Comparison of ENCODE assay signal across 8 cellular contexts in genomic region chr4:185039508-185040273, GRCh38. TPM values are rescaled to one million over a fixed set of nuclear protein-coding genes. Genes with fewer than 3 reads are reported as not detected.
DNase-seq lines count a peak whose midpoint lies in the region; FAIRE-seq and TF ChIP-seq lines count a peak whose summit lies in the region.

No MANE protein-coding gene starts in this region.

- no peak for TF ChIP-seq POLR2A in H54 (IDR thresholded peaks at IDR 0.05; ENCODE audit: low read depth, low read length)

- peak; percentile 73 for TF ChIP-seq CTCF in MCF 10A (IDR thresholded peaks at IDR 0.05; ENCODE audit: unreplicated experiment)
- peak; percentile 83 for TF ChIP-seq CTCF in kidney (IDR thresholded peaks at IDR 0.05; ENCODE audit: borderline replicate concordance, extremely low read depth, insufficient read depth)

- no peaks in the 10 kb centered on the region for H3K9me3 Mint-ChIP-seq in T-helper 2 cell treated with Interferon-gamma antibody and Interleukin-4, amounts not matched to agents 5 μg/mL and 100 μg/mL, for 36 hours
- no peaks in the 10 kb centered on the region for H3K9me3 Mint-ChIP-seq in MCF 10A (ENCODE audit: unreplicated experiment)

- no peaks in the 10 kb centered on the region for H3K36me3 ChIP-seq in kidney (ENCODE audit: control insufficient read depth in 1 of 2, insufficient read depth in 2 of 2, low read length in 2 of 2)

- no peaks in the 10 kb centered on the region for H3K36me3 Mint-ChIP-seq in T-helper 2 cell treated with Interferon-gamma antibody and Interleukin-4, amounts not matched to agents 5 μg/mL and 100 μg/mL, for 36 hours (ENCODE audit: low read depth)
- peaks cover 6% of the 10 kb centered on the region for H3K36me3 Mint-ChIP-seq in MCF 10A (ENCODE audit: insufficient read depth, unreplicated experiment)

- no peaks in the 10 kb centered on the region for H3K9me3 ChIP-seq in kidney (ENCODE audit: control insufficient read depth in 1 of 2, low read length in 2 of 2)

- peaks cover 6% of the 10 kb centered on the region for H3K4me1 Mint-ChIP-seq in T-helper 2 cell treated with Interferon-gamma antibody and Interleukin-4, amounts not matched to agents 5 μg/mL and 100 μg/mL, for 36 hours (ENCODE audit: low read depth)
- H3K4me1 Mint-ChIP-seq in MCF 10A (ENCODE audit: insufficient read depth, unreplicated experiment): peaks cover 8% of the 10 kb centered on the region

- peak; percentile 6 for FAIRE-seq in G401.6 (lab: Jason Lieb, UNC)
- no peak for FAIRE-seq in H54 (lab: Jason Lieb, UNC)
- FAIRE-seq in kidney (lab: Jason Lieb, UNC): peak; percentile 66

- H3K27ac Mint-ChIP-seq in T-helper 2 cell treated with Interferon-gamma antibody and Interleukin-4, amounts not matched to agents 5 μg/mL and 100 μg/mL, for 36 hours: no peak overlapping the region
- peak overlapping the region; percentile 65 for H3K27ac Mint-ChIP-seq in MCF 10A (ENCODE audit: low read depth, unreplicated experiment)

- peak overlapping the region; percentile 29 to 40 for H3K4me3 ChIP-seq in kidney (ENCODE audit: low read length in 2 of 2)

- H3K9ac ChIP-seq in kidney (ENCODE audit: low read length in 2 of 2): no peak overlapping the region

- peak overlapping the region; percentile 51 for H3K4me3 Mint-ChIP-seq in T-helper 2 cell treated with Interferon-gamma antibody and Interleukin-4, amounts not matched to agents 5 μg/mL and 100 μg/mL, for 36 hours
- H3K4me3 Mint-ChIP-seq in MCF 10A (ENCODE audit: unreplicated experiment): peak overlapping the region; percentile 67

- H3K4me1 ChIP-seq in kidney (ENCODE audit: control insufficient read depth in 1 of 2, insufficient read depth in 1 of 2, low read depth in 1 of 2, low read length in 2 of 2): peaks cover 0 to 4% of the 10 kb centered on the region in 2 donors

- DNase-seq in H54 (ENCODE audit: insufficient read length, low spot score) (peak; percentile 23), NCI-H1048 (lab: John Stamatoyannopoulos, UW) (peak; percentile 37), MCF 10A (ENCODE audit: unreplicated experiment) (peak; percentile 85), kidney (no peak), middle frontal gyrus (ENCODE audit: extremely low spot score, low spot score) (no peak)
- peak; percentile 20 for DNase-seq in T-helper 2 cell treated with Interferon-gamma antibody and Interleukin-4, amounts not matched to agents 5 μg/mL and 100 μg/mL, for 36 hours (ENCODE audit: low spot score)
- DNase-seq in stimulated activated CD4-positive, alpha-beta T cell treated with anti-CD3 and anti-CD28 coated beads, TNF-alpha, amount 100 ng/mL, for 24 hours (ENCODE audit: low read depth in 3 of 3): peak in 2 of 3 experiments; percentile 8 to 30

- intact Hi-C loops in MCF 10A (cut with micrococcal nuclease): loop anchor here (1.0 to 5.0 kb wide), 4 partner anchors 34 to 268 kb away; no protein-coding TSS in a partner anchor
- intact Hi-C loops in kidney (cut with DNase I): loop anchor here (10.0 kb wide), 1 partner anchor 95 kb away; no protein-coding TSS in a partner anchor

- TSS peak; percentile 92 for BruUV-seq in MCF 10A (replicated peaks; lab: Mats Ljungman, UMichigan)

- H3K27me3 Mint-ChIP-seq in T-helper 2 cell treated with Interferon-gamma antibody and Interleukin-4, amounts not matched to agents 5 μg/mL and 100 μg/mL, for 36 hours (ENCODE audit: low read depth): peaks cover 11% of the 10 kb centered on the region
- no peaks in the 10 kb centered on the region for H3K27me3 Mint-ChIP-seq in MCF 10A (ENCODE audit: insufficient read depth, unreplicated experiment)

- POLR2A ChIA-PET in MCF 10A (lab: Yijun Ruan, JAX): interaction anchor here (0.7 to 1.0 kb wide), 3 partner anchors 55 to 294 kb away, joined by 3 to 4 read pairs (median 3); no protein-coding TSS in a partner anchor

- CTCF ChIA-PET in MCF 10A (lab: Yijun Ruan, JAX): interaction anchor here (0.6 to 7.0 kb wide), 18 partner anchors 10 to 998 kb away, joined by 3 to 89 read pairs (median 3); partner anchors contain the start of gene HELT

- no peak overlapping the region for H3K27ac ChIP-seq in kidney (ENCODE audit: low read depth in 2 of 2, low read length in 2 of 2)

RNA-seq across cellular contexts. Expression of gene HELT, which starts 21.4 kb away (rescaled TPM):
- total RNA-seq in MCF 10A (2022) (not detected in 2 replicates), kidney (not detected)
- 0.37 TPM for polyA plus RNA-seq in kidney (ENCODE audit: insufficient read depth, low read depth, low replicate concordance)

Comparison
In these comparisons a context has a peak if more than half of its experiments do, and no peak if none do; other contexts are left out.
1. DNase-seq: peak in H54 (single experiment), NCI-H1048 (single experiment), T-helper 2 cell treated with Interferon-gamma antibody and Interleukin-4, amounts not matched to agents 5 μg/mL and 100 μg/mL, for 36 hours (single experiment), MCF 10A (single experiment) and stimulated activated CD4-positive, alpha-beta T cell treated with anti-CD3 and anti-CD28 coated beads, TNF-alpha, amount 100 ng/mL, for 24 hours (2 of 3); none in kidney (single experiment) and middle frontal gyrus (single experiment).